Comparison of ENCODE assay signal across 26 cellular contexts in genomic region chrX:134240209-134240608, GRCh38. TPM values are rescaled to one million over a fixed set of nuclear protein-coding genes. Genes with fewer than 3 reads are reported as not detected.
"Had no signal": no experiment of that assay in that cellular context is flagged by ENCODE, and none has a peak within 500 bp of the region (broad histone marks: within the 10 kb centered on the region; RNA-seq: fewer than 3 reads in every experiment).

No MANE protein-coding gene starts in this region.

- H3K27ac ChIP-seq: adrenal gland, body of pancreas, colonic mucosa, gastroesophageal sphincter, hepatocyte, right lobe of liver, testis had no signal

- H3K9me3 Mint-ChIP-seq: activated naive CD8-positive, alpha-beta T cell treated with anti-CD3 and anti-CD28 coated beads for 36 hours; naive thymus-derived CD4-positive, alpha-beta T cell had no signal

- H3K27ac Mint-ChIP-seq: activated CD4-positive, alpha-beta T cell treated with anti-CD3 and anti-CD28 coated beads for 36 hours; activated naive CD8-positive, alpha-beta T cell treated with anti-CD3 and anti-CD28 coated beads for 36 hours; naive thymus-derived CD4-positive, alpha-beta T cell; T-helper 17 cell had no signal

- H3K9me3 ChIP-seq: adrenal gland, body of pancreas, colonic mucosa, gastroesophageal sphincter, right lobe of liver, testis had no signal

- ATAC-seq: activated CD4-positive, alpha-beta T cell treated with anti-CD3 and anti-CD28 coated beads for 36 hours; body of pancreas; gastroesophageal sphincter; left colon; naive thymus-derived CD4-positive, alpha-beta T cell; right lobe of liver; stimulated activated naive CD8-positive, alpha-beta T cell treated with anti-CD3 and anti-CD28 coated beads, Interleukin-15, Interleukin-2, amounts not matched to agents 100 U/mL and 50 U/mL, for 24 hours; T-helper 17 cell had no signal

- H3K4me3 ChIP-seq: adrenal gland, body of pancreas, colonic mucosa, gastroesophageal sphincter, hepatocyte, right lobe of liver, testis had no signal

- DNase-seq: activated CD4-positive, alpha-beta T cell treated with anti-CD3 and anti-CD28 coated beads for 36 hours; activated CD4-positive, alpha-beta T cell treated with anti-CD3 and anti-CD28 coated beads, Interleukin-2, amount 50 U/mL, for 4 hours; activated CD4-positive, CD25-positive, alpha-beta regulatory T cell; activated effector memory CD4-positive, alpha-beta T cell treated with Interleukin-2 at 50 U/mL for 16 hours; activated naive CD4-positive, alpha-beta T cell treated with Interleukin-2 at 50 U/mL for 16 hours; activated naive CD8-positive, alpha-beta T cell treated with anti-CD3 and anti-CD28 coated beads for 36 hours; adrenal gland; aorta; body of pancreas; colonic mucosa; effector memory CD4-positive, alpha-beta T cell; kidney; left colon; mammary epithelial cell; midbrain; naive thymus-derived CD4-positive, alpha-beta T cell; right lobe of liver; stimulated activated CD4-positive, alpha-beta T cell treated with anti-CD3 and anti-CD28 coated beads, Interleukin-2, amount 100 ng/mL, for 48 hours; stimulated activated naive CD8-positive, alpha-beta T cell treated with anti-CD3 and anti-CD28 coated beads, Interleukin-15, Interleukin-2, amounts not matched to agents 100 U/mL and 50 U/mL, for 24 hours; T-helper 17 cell; testis; trophoblast cell had no signal

- H3K4me1 ChIP-seq: adrenal gland, body of pancreas, colonic mucosa, gastroesophageal sphincter, right lobe of liver, testis had no signal

- H3K36me3 Mint-ChIP-seq: activated naive CD8-positive, alpha-beta T cell treated with anti-CD3 and anti-CD28 coated beads for 36 hours had no signal

- H3K27me3 ChIP-seq: body of pancreas, gastroesophageal sphincter, hepatocyte, testis had no signal

- H3K4me1 Mint-ChIP-seq: T-helper 17 cell had no signal

- H3K4me3 Mint-ChIP-seq: activated CD4-positive, alpha-beta T cell treated with anti-CD3 and anti-CD28 coated beads for 36 hours; activated naive CD8-positive, alpha-beta T cell treated with anti-CD3 and anti-CD28 coated beads for 36 hours; naive thymus-derived CD4-positive, alpha-beta T cell; T-helper 17 cell had no signal

- H3K36me3 ChIP-seq: adrenal gland, colonic mucosa, gastroesophageal sphincter, right lobe of liver had no signal

RNA-seq across cellular contexts. Expression of gene CCDC160, which starts 3.2 kb away (rescaled TPM):
- total RNA-seq: activated CD4-positive, alpha-beta T cell treated with anti-CD3 and anti-CD28 coated beads for 36 hours; aorta; body of pancreas; colonic mucosa; dermis microvascular lymphatic vessel endothelial cell; endothelial cell of umbilical vein; left colon; naive thymus-derived CD4-positive, alpha-beta T cell; right lobe of liver; T-helper 17 cell had no signal
- polyA plus RNA-seq: aorta; endothelial cell of umbilical vein; mammary epithelial cell; naive thymus-derived CD4-positive, alpha-beta T cell had no signal
